Comparison of ENCODE assay signal across 20 cellular contexts in the genomic region with DNA sequence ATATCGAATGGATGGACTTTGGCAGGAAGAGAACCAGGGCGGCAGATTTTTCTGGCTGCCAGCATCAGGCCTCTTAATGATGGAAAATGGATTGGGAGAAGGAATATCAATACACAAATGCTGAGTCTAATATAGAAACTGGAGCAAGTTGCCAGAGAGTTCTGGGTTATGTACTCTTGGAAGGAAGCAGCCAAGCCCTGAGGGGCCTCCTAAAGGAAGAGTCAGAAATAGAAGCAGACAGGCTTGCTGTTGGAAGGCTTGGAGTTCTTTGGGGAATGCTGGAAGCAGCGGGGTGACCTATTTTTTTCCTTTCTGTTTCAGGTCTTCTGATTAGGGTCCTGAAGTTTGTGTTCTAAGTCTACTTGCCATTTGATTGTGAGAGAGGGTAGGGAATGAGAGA.
DNase-seq lines count a peak whose midpoint lies in the region; ATAC-seq and TF ChIP-seq lines count a peak whose summit lies in the region.
"Had no signal": no experiment of that assay in that cellular context is flagged by ENCODE, and none has a peak within 500 bp of the region (broad histone marks: within the 10 kb centered on the region; RNA-seq: fewer than 3 reads in every experiment).

No MANE protein-coding gene starts in this region.

- peak overlapping the region in 2 of 3 experiments; percentile 4 to 46; a peak in 2 of 7 replicates for H3K27ac Mint-ChIP-seq in H9
- H3K27ac Mint-ChIP-seq: CD4-positive, alpha-beta memory T cell had no signal

- H3K18ac ChIP-seq in H9 (ENCODE audit: insufficient read length, low read depth, low read length) = no peak overlapping the region

- H3K9me3 Mint-ChIP-seq in H9 = peaks cover 0 to under 1% of the 10 kb centered on the region in 2 experiments; a peak in 1 of 5 replicates
- H3K9me3 Mint-ChIP-seq: CD4-positive, alpha-beta memory T cell had no signal

- H3K4me3 Mint-ChIP-seq in H9 = no peak overlapping the region
- H3K4me3 Mint-ChIP-seq: CD4-positive, alpha-beta memory T cell had no signal

- no peak overlapping the region for H3T11ph ChIP-seq in H9 (ENCODE audit: low read length)

- H4K5ac ChIP-seq in H9 (ENCODE audit: insufficient read length, low read depth, low read length) = no peak overlapping the region

- intact Hi-C loops in left ventricle myocardium superior (cut with micrococcal nuclease) (no loop called here), sigmoid colon (cut with DNase I) (no loop called here), right lobe of liver (cut with DNase I) (no loop called here)

- H2BK20ac ChIP-seq in H9 (ENCODE audit: low read depth, low read length, poor library complexity, severe bottlenecking) = no peak overlapping the region

- H3K9me3 ChIP-seq in H9 (ENCODE audit: control insufficient read depth, low read depth, low read length) (no peaks in the 10 kb centered on the region), sigmoid colon (no peaks in the 10 kb centered on the region), right lobe of liver (no peaks in the 10 kb centered on the region)
- H3K9me3 ChIP-seq: SJSA1 had no signal

- no peak overlapping the region for H2BK120ac ChIP-seq in H9 (ENCODE audit: low read depth, low read length, poor library complexity, severe bottlenecking)

- no peak overlapping the region for H3K14ac ChIP-seq in H9 (ENCODE audit: insufficient read depth, low read length)

- H3K4me1 Mint-ChIP-seq in H9 = no peaks in the 10 kb centered on the region; a peak in 1 of 4 replicates
- H3K4me1 Mint-ChIP-seq: CD4-positive, alpha-beta memory T cell had no signal

- H3K27me3 ChIP-seq in H9 (ENCODE audit: insufficient read depth, low read length) = no peaks in the 10 kb centered on the region
- H3K27me3 ChIP-seq in sigmoid colon = no peaks in the 10 kb centered on the region
- no peaks in the 10 kb centered on the region for H3K27me3 ChIP-seq in right lobe of liver
- H3K27me3 ChIP-seq: SJSA1 had no signal

- TF ChIP-seq CTCF in H9 (conservative IDR thresholded peaks at IDR 0.05) = no peak
- TF ChIP-seq CTCF in sigmoid colon (IDR thresholded peaks at IDR 0.05) = no peak
- no peak for TF ChIP-seq CTCF in right lobe of liver (IDR thresholded peaks at IDR 0.05)

- ATAC-seq in left ventricle myocardium superior (peak; percentile 78), HG03196 (IDR thresholded peaks at IDR 0.05; ENCODE audit: unreplicated experiment) (no peak), right lobe of liver (no peak)

- peaks cover 0 to 1% (median 1%) of the 10 kb centered on the region in 3 experiments; a peak in 2 of 7 replicates for H3K36me3 Mint-ChIP-seq in H9 (ENCODE audit: insufficient read depth in 1 of 3, low read depth in 3 of 3)
- H3K36me3 Mint-ChIP-seq: CD4-positive, alpha-beta memory T cell had no signal

- H3K79me1 ChIP-seq in H9 (ENCODE audit: insufficient read depth, low read depth, low read length, poor library complexity, severe bottlenecking) = no peaks in the 10 kb centered on the region

- no peak overlapping the region for H2BK12ac ChIP-seq in H9 (ENCODE audit: insufficient read length, low read depth, low read length)

- H3K4me1 ChIP-seq in H9 (ENCODE audit: insufficient read depth, low read length) (no peaks in the 10 kb centered on the region), sigmoid colon (peaks cover 0 to 46% (median 37%) of the 10 kb centered on the region in 4 donors), right lobe of liver (peaks cover 0 to 28% (median 9%) of the 10 kb centered on the region in 4 donors)
- H3K4me1 ChIP-seq: SJSA1 had no signal

- DNase-seq in H9 = no peak
- peak; percentile 32 for DNase-seq in RPMI7951 (ENCODE audit: low read depth)
- no peak for DNase-seq in left ventricle myocardium superior
- DNase-seq in sigmoid colon = no peak
- no peak for DNase-seq in NCI-H82 treated with DMSO at 0.1 percent for 48 hours (lab: John Stamatoyannopoulos, UW; ENCODE audit: unreplicated experiment)
- no peak for DNase-seq in right lobe of liver
- DNase-seq: CD4-positive, alpha-beta memory T cell; COR-L47; DMS53; KBM-7; MV-4-11; NCI-H1105; NCI-H1436 treated with DMSO at 0.1 percent for 48 hours; NCI-H187 treated with DMSO at 0.1 percent for 48 hours; NCI-H2171 treated with DMSO at 0.1 percent for 48 hours; NCI-H345; NCI-H510A treated with DMSO at 0.1 percent for 48 hours; NCI-H748 treated with DMSO at 0.1 percent for 48 hours had no signal

- H4K20me1 ChIP-seq in H9 (ENCODE audit: control insufficient read depth, insufficient read depth, insufficient read length) = no peaks in the 10 kb centered on the region

- TF ChIP-seq POLR2A in sigmoid colon (IDR thresholded peaks at IDR 0.05) = no peak
- TF ChIP-seq POLR2A in right lobe of liver (IDR thresholded peaks at IDR 0.05) = no peak

- H3K27ac ChIP-seq in H9 (ENCODE audit: insufficient read length, low read depth, low read length) (no peak overlapping the region), sigmoid colon (peak overlapping the region in 3 of 4 donors; percentile 11 to 45 (median 20)), right lobe of liver (no peak overlapping the region)
- H3K27ac ChIP-seq: SJSA1 had no signal

- no peak overlapping the region for H3K4ac ChIP-seq in H9 (ENCODE audit: low read depth, low read length)

- no peak overlapping the region for H3K23ac ChIP-seq in H9 (ENCODE audit: insufficient read length, low read depth, low read length)

- no CpG with 5 or more reads among the region's 3 CpGs for WGBS in H9 (ENCODE audit: extremely low coverage, insufficient read length, low lambda C conversion rate)
- 79 to 91% methylated on average over 3 of the region's 3 CpGs for WGBS in sigmoid colon, 2 donors
- WGBS in right lobe of liver (ENCODE audit: insufficient coverage, low coverage, low lambda C conversion rate, missing lambda C conversion rate) = 52% methylated on average over 3 of the region's 3 CpGs

- no peak overlapping the region for H2BK5ac ChIP-seq in H9 (ENCODE audit: insufficient read length, low read length)

- H4K91ac ChIP-seq in H9 (ENCODE audit: insufficient read length, low read depth, low read length) = no peak overlapping the region

- H2BK15ac ChIP-seq in H9 (ENCODE audit: low read depth, low read length) = no peak overlapping the region

- H3K36me3 ChIP-seq in sigmoid colon (no peaks in the 10 kb centered on the region), right lobe of liver (no peaks in the 10 kb centered on the region)
- H3K36me3 ChIP-seq: SJSA1 had no signal

- no peak for TF ChIP-seq EP300 in sigmoid colon (IDR thresholded peaks at IDR 0.05)

- H3K4me2 ChIP-seq in H9 (ENCODE audit: insufficient read depth, insufficient read length, low read length) = no peak overlapping the region

- no peak overlapping the region for H2AK5ac ChIP-seq in H9 (ENCODE audit: insufficient read length, low read length)

- H3K9ac ChIP-seq in H9 (ENCODE audit: extremely low read depth, insufficient read length, low read length) = no peak overlapping the region

- H2AFZ ChIP-seq in H9 (ENCODE audit: low read length) = no peak overlapping the region

- H4K8ac ChIP-seq in H9 (replicated peaks; ENCODE audit: insufficient read length, low read depth, low read length) = no peak overlapping the region

- no peaks in the 10 kb centered on the region for H3K79me2 ChIP-seq in H9 (ENCODE audit: insufficient read depth, low read length)

- H3K4me3 ChIP-seq in sigmoid colon (no peak overlapping the region), right lobe of liver (no peak overlapping the region)
- H3K4me3 ChIP-seq: SJSA1 had no signal

- no peaks in the 10 kb centered on the region for H3K27me3 Mint-ChIP-seq in H9 (ENCODE audit: low read depth)
- H3K27me3 Mint-ChIP-seq: CD4-positive, alpha-beta memory T cell had no signal

- H3K56ac ChIP-seq in H9 (ENCODE audit: insufficient read length, low read depth, low read length) = no peak overlapping the region

- H3K23me2 ChIP-seq in H9 (ENCODE audit: insufficient read length, low read depth, low read length, poor library complexity, severe bottlenecking) = no peaks in the 10 kb centered on the region

Comparison
In these comparisons a context has a peak if more than half of its experiments do, and no peak if none do; other contexts are left out.
1. H3K27ac ChIP-seq: peak in sigmoid colon (3 of 4); none in H9 (single experiment) and right lobe of liver (0 of 3).